ENCODE assay signal across 11 cellular contexts in genomic region chr3:63693351-63693750, GRCh38. TPM values are rescaled to one million over a fixed set of nuclear protein-coding genes. Genes with fewer than 3 reads are reported as not detected.
"Had no signal": no experiment of that assay in that cellular context is flagged by ENCODE, and none has a peak within 500 bp of the region (broad histone marks: within the 10 kb centered on the region; RNA-seq: fewer than 3 reads in every experiment).

No MANE protein-coding gene starts in this region.

- DNase-seq: GM23248, GOT3, H9, HCEC 1CT, HFFc6 had no signal

- H3K4me3 ChIP-seq: GM23248, GM23338, HAP-1 had no signal

- H3K27ac ChIP-seq: GM23248 had no signal

- H3K4me1 ChIP-seq: HAP-1 had no signal

- ATAC-seq: GM23338, HCT116 had no signal

- H3K36me3 ChIP-seq: HAP-1 had no signal

- FAIRE-seq: H1, H54 had no signal

RNA-seq across cellular contexts. Expression of gene SNTN, which starts 40.9 kb away (rescaled TPM):
- total RNA-seq: GM23248, GM23338, H1, H4, H9, HFFc6 had no signal
- polyA plus RNA-seq: GM23248, H1 had no signal
